In genomic region chr5:154197801-154198461, GRCh38 we compare ENCODE assay signal across 9 cellular contexts. TPM values are rescaled to one million over a fixed set of nuclear protein-coding genes. Genes with fewer than 3 reads are reported as not detected.
DNase-seq lines count a peak whose midpoint lies in the region; ATAC-seq lines count a peak whose summit lies in the region.
"Had no signal": no experiment of that assay in that cellular context is flagged by ENCODE, and none has a peak within 500 bp of the region (broad histone marks: within the 10 kb centered on the region; RNA-seq: fewer than 3 reads in every experiment).

No MANE protein-coding gene starts in this region.

- DNase-seq in DMS79 (lab: John Stamatoyannopoulos, UW), result peak; percentile 89
- DNase-seq in M059J (ENCODE audit: low read depth), result peak; percentile 98
- DNase-seq in activated CD4-positive, alpha-beta T cell treated with anti-CD3 and anti-CD28 coated beads, Interleukin-2, amount 50 U/mL, for 48 hours, result peak; percentile 69 to 80
- peak; percentile 36 to 45 for DNase-seq in stimulated activated CD8-positive, alpha-beta memory T cell treated with anti-CD3 and anti-CD28 coated beads, Interleukin-7, amount 100 ng/mL, for 1 hour (ENCODE audit: low read depth in 2 of 2)
- DNase-seq in caudate nucleus (lab: John Stamatoyannopoulos, UW), result no peak
- DNase-seq in D341Med (ENCODE audit: low spot score), result no peak
- no peak for DNase-seq in AML-193 (lab: John Stamatoyannopoulos, UW)

- H3K27ac ChIP-seq in caudate nucleus (ENCODE audit: low read depth, low read length), result no peak overlapping the region
- H3K27ac ChIP-seq: thoracic aorta had no signal

- ATAC-seq in esophagus mucosa, result peak; percentile 96

RNA-seq across cellular contexts. Expression of gene GALNT10, which starts 7.4 kb away (rescaled TPM):
- 27.2 and 45.4 TPM in 2 replicates for total RNA-seq in M059J (2014; rRNA removed; shearing (Covaris generic))
- total RNA-seq in esophagus mucosa, result 6.7 TPM

Comparison
In these comparisons a context has a peak if more than half of its experiments do, and no peak if none do; other contexts are left out.
1. DNase-seq: peak in DMS79 (single experiment), M059J (single experiment), activated CD4-positive, alpha-beta T cell treated with anti-CD3 and anti-CD28 coated beads, Interleukin-2, amount 50 U/mL, for 48 hours (2 of 2) and stimulated activated CD8-positive, alpha-beta memory T cell treated with anti-CD3 and anti-CD28 coated beads, Interleukin-7, amount 100 ng/mL, for 1 hour (2 of 2); none in caudate nucleus (0 of 61), D341Med (single experiment) and AML-193 (0 of 2).